1 cellular context compared by ENCODE assay signal in the genomic region with DNA sequence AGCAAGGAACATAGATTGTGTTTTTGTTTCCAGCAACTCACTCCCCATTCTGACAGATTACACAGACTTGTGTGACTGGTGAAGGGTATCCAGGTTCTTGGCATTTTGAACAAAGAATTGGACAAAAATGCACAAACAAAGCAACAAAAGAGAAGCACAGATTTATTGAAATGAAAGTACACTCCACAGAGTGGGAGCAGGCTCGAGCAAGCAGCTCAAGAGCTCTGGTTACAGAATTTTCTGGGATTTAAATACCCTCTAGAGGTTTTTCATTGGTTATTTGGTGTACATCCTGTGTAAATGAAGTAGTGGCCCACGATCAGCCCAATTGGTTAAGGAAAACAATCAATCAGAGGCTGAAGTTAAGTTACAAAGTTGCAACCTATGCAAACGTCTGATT.
TF ChIP-seq lines count a peak whose summit lies in the region.

No MANE protein-coding gene starts in this region.

TF ChIP-seq in GM12891, 5 proteins besides CTCF, POLR2A, EP300 and RAD21:
- TF ChIP-seq POLR2AphosphoS5 (IDR thresholded peaks at IDR 0.05; ENCODE audit: low read depth, low read length): no peak
- no peak for TF ChIP-seq TAF1 (IDR thresholded peaks at IDR 0.05; ENCODE audit: low read depth, low read length)
- no peak for TF ChIP-seq POU2F2 (IDR thresholded peaks at IDR 0.05; ENCODE audit: low read depth, low read length)
- TF ChIP-seq PAX5 (IDR thresholded peaks at IDR 0.05; ENCODE audit: insufficient read depth, low read length, severe bottlenecking): no peak
- TF ChIP-seq SPI1 (IDR thresholded peaks at IDR 0.05; ENCODE audit: low read depth, low read length): no peak
